Comparison of ENCODE assay signal across 17 cellular contexts in genomic region chr15:74197176-74197965, GRCh38. TPM values are rescaled to one million over a fixed set of nuclear protein-coding genes. Genes with fewer than 3 reads are reported as not detected.
DNase-seq lines count a peak whose midpoint lies in the region; ATAC-seq, FAIRE-seq and TF ChIP-seq lines count a peak whose summit lies in the region.
"Had no signal": no experiment of that assay in that cellular context is flagged by ENCODE, and none has a peak within 500 bp of the region (broad histone marks: within the 10 kb centered on the region; RNA-seq: fewer than 3 reads in every experiment).

No MANE protein-coding gene starts in this region.

- H3K36me3 Mint-ChIP-seq in astrocyte (ENCODE audit: low read depth, unreplicated experiment) = peaks cover 5% of the 10 kb centered on the region

- H3K79me2 ChIP-seq in astrocyte (ENCODE audit: insufficient read depth, low read length) (no peaks in the 10 kb centered on the region), osteoblast (ENCODE audit: insufficient read depth, low read length) (no peaks in the 10 kb centered on the region)

- DNase-seq in Right ventricle myocardium inferior (ENCODE audit: missing footprints) = peak; percentile 59
- DNase-seq in right atrium auricular region (ENCODE audit: low spot score) = no peak
- DNase-seq in astrocyte (ENCODE audit: low read depth) = no peak
- peak; percentile 25 for DNase-seq in osteoblast (ENCODE audit: insufficient read length, low spot score, missing footprints)
- DNase-seq in activated CD4-positive, alpha-beta T cell treated with anti-CD3 and anti-CD28 coated beads for 1 hour = no peak
- DNase-seq: 8988T; ACHN; C1 segment of cervical spinal cord; Calu3; CD4-positive, alpha-beta T cell; DMS 273 treated with DMSO at 0.1 percent for 48 hours; GOT3 had no signal

- peaks cover 15% of the 10 kb centered on the region for H3K27me3 Mint-ChIP-seq in astrocyte (ENCODE audit: low read depth, unreplicated experiment)

- H3K27ac Mint-ChIP-seq in astrocyte (ENCODE audit: unreplicated experiment) = no peak overlapping the region
- H3K27ac Mint-ChIP-seq: CD4-positive, alpha-beta T cell had no signal

- H2AFZ ChIP-seq in astrocyte (ENCODE audit: low read depth, low read length) (no peak overlapping the region), osteoblast (ENCODE audit: low read length) (no peak overlapping the region)

- H3K27me3 ChIP-seq in right atrium auricular region = no peaks in the 10 kb centered on the region
- H3K27me3 ChIP-seq in astrocyte (ENCODE audit: insufficient read depth, low read length) = no peaks in the 10 kb centered on the region
- no peaks in the 10 kb centered on the region for H3K27me3 ChIP-seq in osteoblast (ENCODE audit: insufficient read depth, low read length)

- H3K36me3 ChIP-seq in right atrium auricular region (no peaks in the 10 kb centered on the region), astrocyte (ENCODE audit: insufficient read depth, low read length) (no peaks in the 10 kb centered on the region), osteoblast (ENCODE audit: insufficient read depth, low read length) (no peaks in the 10 kb centered on the region)
- H3K36me3 ChIP-seq: HAP-1 had no signal

- ATAC-seq in Right ventricle myocardium inferior (no peak), GM21737 (IDR thresholded peaks at IDR 0.05; ENCODE audit: unreplicated experiment) (no peak), HG03378 (IDR thresholded peaks at IDR 0.05; ENCODE audit: unreplicated experiment) (no peak)
- ATAC-seq: K562 had no signal

- H3K9ac ChIP-seq in astrocyte (ENCODE audit: low read length) = peak overlapping the region; percentile 15

- TF ChIP-seq CTCF in right atrium auricular region (IDR thresholded peaks at IDR 0.05) = no peak
- no peak for TF ChIP-seq CTCF in astrocyte (IDR thresholded peaks at IDR 0.05; ENCODE audit: insufficient read depth, low read depth, low read length)
- no peak for TF ChIP-seq CTCF in osteoblast (IDR thresholded peaks at IDR 0.05; ENCODE audit: extremely low read depth, low read depth, low read length)

- intact Hi-C loops in Right ventricle myocardium inferior (cut with DNase I) = no loop called here

- no peaks in the 10 kb centered on the region for H3K9me3 ChIP-seq in right atrium auricular region
- H3K9me3 ChIP-seq in astrocyte (ENCODE audit: insufficient read depth, low read depth, low read length) = no peaks in the 10 kb centered on the region
- H3K9me3 ChIP-seq in osteoblast (ENCODE audit: low read depth, low read length) = no peaks in the 10 kb centered on the region
- H3K9me3 ChIP-seq: HAP-1 had no signal

- H3K4me1 ChIP-seq in right atrium auricular region (peaks cover 0 to 34% of the 10 kb centered on the region in 2 donors), astrocyte (ENCODE audit: insufficient read depth, low read length) (peaks cover 66% of the 10 kb centered on the region), osteoblast (ENCODE audit: insufficient read depth, low read length) (peaks cover 50% of the 10 kb centered on the region)

- peaks cover 37% of the 10 kb centered on the region for H3K4me1 Mint-ChIP-seq in astrocyte (ENCODE audit: low read depth, unreplicated experiment)

- H3K4me2 ChIP-seq in astrocyte (ENCODE audit: low read length) (no peak overlapping the region), osteoblast (ENCODE audit: insufficient read depth, low read length) (no peak overlapping the region)

- H3K4me3 ChIP-seq in right atrium auricular region (no peak overlapping the region), astrocyte (ENCODE audit: insufficient read depth, low read depth, low read length) (no peak overlapping the region), osteoblast (ENCODE audit: insufficient read depth, low read length) (no peak overlapping the region)
- H3K4me3 ChIP-seq: HAP-1, K562 had no signal

- H3K27ac ChIP-seq in right atrium auricular region (no peak overlapping the region), astrocyte (ENCODE audit: low read depth, low read length) (peak overlapping the region; percentile 53), osteoblast (ENCODE audit: low read depth, low read length) (no peak overlapping the region)
- H3K27ac ChIP-seq: HL-60 had no signal

- FAIRE-seq in astrocyte (lab: Jason Lieb, UNC) = no peak
- FAIRE-seq: K562 had no signal

- H4K20me1 ChIP-seq in astrocyte (ENCODE audit: insufficient read depth, low read length) (no peaks in the 10 kb centered on the region), osteoblast (ENCODE audit: insufficient read depth, low read length) (no peaks in the 10 kb centered on the region)

- no peak overlapping the region for H3K4me3 Mint-ChIP-seq in astrocyte (ENCODE audit: unreplicated experiment)
- H3K4me3 Mint-ChIP-seq: CD4-positive, alpha-beta T cell had no signal

- H3K9me3 Mint-ChIP-seq in astrocyte (ENCODE audit: unreplicated experiment) = no peaks in the 10 kb centered on the region
- H3K9me3 Mint-ChIP-seq: CD4-positive, alpha-beta T cell had no signal

RNA-seq across cellular contexts. Expression of gene STRA6, which starts 5.2 kb away (rescaled TPM):
- total RNA-seq in Right ventricle myocardium inferior (not detected), right atrium auricular region (under 1 TPM; 0.22 to 0.55 TPM), astrocyte (7.2 and 13.7 TPM in 2 replicates), osteoblast (under 0.01 and 0.36 TPM in 2 replicates)
- total RNA-seq: CD4-positive, alpha-beta T cell had no signal

RNA-seq across cellular contexts. Expression of gene ISLR, which starts 23.9 kb away (rescaled TPM):
- total RNA-seq in Right ventricle myocardium inferior (13.8 TPM), right atrium auricular region (10 to 100 TPM; 51.9 to 59.9 TPM), astrocyte (1.6 and 3.6 TPM in 2 replicates), osteoblast (77.5 and 106 TPM in 2 replicates)
- total RNA-seq: Calu3; CD4-positive, alpha-beta T cell; K562 had no signal

RNA-seq across cellular contexts. Expression of gene CCDC33, which starts 38.8 kb away (rescaled TPM):
- total RNA-seq in Right ventricle myocardium inferior (not detected), right atrium auricular region (not detected), astrocyte (0.41 and 0.96 TPM in 2 replicates), osteoblast (0.29 TPM in 1 of 2 replicates, not detected in the other)
- total RNA-seq: CD4-positive, alpha-beta T cell had no signal

Comparison
In these comparisons a context has a peak if more than half of its experiments do, and no peak if none do; other contexts are left out.
1. DNase-seq: peak in Right ventricle myocardium inferior (single experiment) and osteoblast (single experiment); none in right atrium auricular region (single experiment), astrocyte (single experiment) and activated CD4-positive, alpha-beta T cell treated with anti-CD3 and anti-CD28 coated beads for 1 hour (single experiment).